Comparison of ENCODE assay signal across 9 cellular contexts in the genomic region with DNA sequence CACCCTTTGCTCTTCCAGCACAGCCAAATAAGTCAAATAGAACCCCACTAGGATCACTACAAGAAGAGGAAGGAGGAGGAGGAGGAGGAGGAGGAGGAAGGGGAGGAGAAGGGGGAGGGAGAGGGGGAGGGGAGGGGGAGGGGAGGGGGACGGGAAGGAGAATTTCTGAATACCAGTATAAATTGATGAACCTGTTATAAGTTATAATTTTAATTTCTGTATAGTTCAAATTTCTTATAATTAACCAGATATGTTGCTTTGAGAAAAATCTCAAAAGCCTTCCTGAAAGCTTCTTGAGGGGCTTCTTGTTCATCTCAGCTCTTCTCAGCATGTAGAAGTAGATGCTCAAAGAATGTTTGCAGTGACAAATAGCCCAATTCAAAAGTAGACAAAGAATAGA. TPM values are rescaled to one million over a fixed set of nuclear protein-coding genes. Genes with fewer than 3 reads are reported as not detected.
"Had no signal": no experiment of that assay in that cellular context is flagged by ENCODE, and none has a peak within 500 bp of the region (broad histone marks: within the 10 kb centered on the region; RNA-seq: fewer than 3 reads in every experiment).

No MANE protein-coding gene starts in this region.

- DNase-seq: GM23248, GOT3, H7, IMR-90, Karpas-422, KBM-7 had no signal

- H3K9ac ChIP-seq: GM23248, KMS-11 had no signal

- H3K36me3 ChIP-seq: HAP-1 had no signal

- H3K9me3 ChIP-seq: HAP-1 had no signal

- H3K4me3 ChIP-seq: GM23248, HAP-1 had no signal

- H2AFZ ChIP-seq: GM23248 had no signal

- H3K27ac ChIP-seq: GM23248, KMS-11 had no signal

- H3K4me1 ChIP-seq: HAP-1 had no signal

- H3K4me2 ChIP-seq: KMS-11 had no signal

RNA-seq across cellular contexts. Expression of a gene that starts 15.0 kb away (rescaled TPM):
- total RNA-seq: H4 had no signal
- polyA plus RNA-seq: GM23248 had no signal
